1 cellular context compared by ENCODE assay signal in genomic region chr5:34915139-34915855, GRCh38.
TF ChIP-seq lines count a peak whose summit lies in the region.

A gene with protein sequence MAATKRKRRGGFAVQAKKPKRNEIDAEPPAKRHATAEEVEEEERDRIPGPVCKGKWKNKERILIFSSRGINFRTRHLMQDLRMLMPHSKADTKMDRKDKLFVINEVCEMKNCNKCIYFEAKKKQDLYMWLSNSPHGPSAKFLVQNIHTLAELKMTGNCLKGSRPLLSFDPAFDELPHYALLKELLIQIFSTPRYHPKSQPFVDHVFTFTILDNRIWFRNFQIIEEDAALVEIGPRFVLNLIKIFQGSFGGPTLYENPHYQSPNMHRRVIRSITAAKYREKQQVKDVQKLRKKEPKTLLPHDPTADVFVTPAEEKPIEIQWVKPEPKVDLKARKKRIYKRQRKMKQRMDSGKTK (plus strand): TSS chr5:34915711. CDS start chr5:34915739, 28 bp downstream.
A gene with protein sequence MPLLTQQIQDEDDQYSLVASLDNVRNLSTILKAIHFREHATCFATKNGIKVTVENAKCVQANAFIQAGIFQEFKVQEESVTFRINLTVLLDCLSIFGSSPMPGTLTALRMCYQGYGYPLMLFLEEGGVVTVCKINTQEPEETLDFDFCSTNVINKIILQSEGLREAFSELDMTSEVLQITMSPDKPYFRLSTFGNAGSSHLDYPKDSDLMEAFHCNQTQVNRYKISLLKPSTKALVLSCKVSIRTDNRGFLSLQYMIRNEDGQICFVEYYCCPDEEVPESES (minus strand): TSS chr5:34915504. CDS start chr5:34914892, 612 bp downstream.

TF ChIP-seq in K562, 482 proteins besides CTCF, POLR2A, EP300 and RAD21 (continued from another document and continues in another):
- TF ChIP-seq, protein P1, sequence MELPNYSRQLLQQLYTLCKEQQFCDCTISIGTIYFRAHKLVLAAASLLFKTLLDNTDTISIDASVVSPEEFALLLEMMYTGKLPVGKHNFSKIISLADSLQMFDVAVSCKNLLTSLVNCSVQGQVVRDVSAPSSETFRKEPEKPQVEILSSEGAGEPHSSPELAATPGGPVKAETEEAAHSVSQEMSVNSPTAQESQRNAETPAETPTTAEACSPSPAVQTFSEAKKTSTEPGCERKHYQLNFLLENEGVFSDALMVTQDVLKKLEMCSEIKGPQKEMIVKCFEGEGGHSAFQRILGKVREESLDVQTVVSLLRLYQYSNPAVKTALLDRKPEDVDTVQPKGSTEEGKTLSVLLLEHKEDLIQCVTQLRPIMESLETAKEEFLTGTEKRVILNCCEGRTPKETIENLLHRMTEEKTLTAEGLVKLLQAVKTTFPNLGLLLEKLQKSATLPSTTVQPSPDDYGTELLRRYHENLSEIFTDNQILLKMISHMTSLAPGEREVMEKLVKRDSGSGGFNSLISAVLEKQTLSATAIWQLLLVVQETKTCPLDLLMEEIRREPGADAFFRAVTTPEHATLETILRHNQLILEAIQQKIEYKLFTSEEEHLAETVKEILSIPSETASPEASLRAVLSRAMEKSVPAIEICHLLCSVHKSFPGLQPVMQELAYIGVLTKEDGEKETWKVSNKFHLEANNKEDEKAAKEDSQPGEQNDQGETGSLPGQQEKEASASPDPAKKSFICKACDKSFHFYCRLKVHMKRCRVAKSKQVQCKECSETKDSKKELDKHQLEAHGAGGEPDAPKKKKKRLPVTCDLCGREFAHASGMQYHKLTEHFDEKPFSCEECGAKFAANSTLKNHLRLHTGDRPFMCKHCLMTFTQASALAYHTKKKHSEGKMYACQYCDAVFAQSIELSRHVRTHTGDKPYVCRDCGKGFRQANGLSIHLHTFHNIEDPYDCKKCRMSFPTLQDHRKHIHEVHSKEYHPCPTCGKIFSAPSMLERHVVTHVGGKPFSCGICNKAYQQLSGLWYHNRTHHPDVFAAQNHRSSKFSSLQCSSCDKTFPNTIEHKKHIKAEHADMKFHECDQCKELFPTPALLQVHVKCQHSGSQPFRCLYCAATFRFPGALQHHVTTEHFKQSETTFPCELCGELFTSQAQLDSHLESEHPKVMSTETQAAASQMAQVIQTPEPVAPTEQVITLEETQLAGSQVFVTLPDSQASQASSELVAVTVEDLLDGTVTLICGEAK (IDR thresholded peaks at IDR 0.05): peak; percentile 98
- TF ChIP-seq, protein P1 (CRISPR knock-in tag; IDR thresholded peaks at IDR 0.05): no peak
- TF ChIP-seq, protein P2, sequence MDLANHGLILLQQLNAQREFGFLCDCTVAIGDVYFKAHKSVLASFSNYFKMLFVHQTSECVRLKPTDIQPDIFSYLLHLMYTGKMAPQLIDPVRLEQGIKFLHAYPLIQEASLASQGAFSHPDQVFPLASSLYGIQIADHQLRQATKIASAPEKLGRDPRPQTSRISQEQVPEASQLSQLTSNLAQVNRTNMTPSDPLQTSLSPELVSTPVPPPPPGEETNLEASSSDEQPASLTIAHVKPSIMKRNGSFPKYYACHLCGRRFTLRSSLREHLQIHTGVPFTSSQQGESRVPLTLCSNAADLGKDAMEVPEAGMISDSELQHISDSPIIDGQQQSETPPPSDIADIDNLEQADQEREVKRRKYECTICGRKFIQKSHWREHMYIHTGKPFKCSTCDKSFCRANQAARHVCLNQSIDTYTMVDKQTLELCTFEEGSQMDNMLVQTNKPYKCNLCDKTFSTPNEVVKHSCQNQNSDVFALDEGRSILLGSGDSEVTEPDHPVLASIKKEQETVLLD (IDR thresholded peaks at IDR 0.05): no peak
- TF ChIP-seq CREB1 (IDR thresholded peaks at IDR 0.05) (peak; percentile 72), CREB1 (CRISPR knock-in tag; IDR thresholded peaks at IDR 0.05) (peak; percentile 77; the same call in 1 of the 2 replicates), KDM2B (CRISPR knock-in tag; IDR thresholded peaks at IDR 0.05) (no peak), CBX8 (IDR thresholded peaks at IDR 0.05; ENCODE audit: borderline replicate concordance, extremely low read depth, low read depth, low read length, poor library complexity, severe bottlenecking) (no peak), NCOA1 (IDR thresholded peaks at IDR 0.05; ENCODE audit: low read depth) (peak; percentile 15; the same call in 1 of the 2 replicates), SMAD4 (CRISPR knock-in tag; conservative IDR thresholded peaks at IDR 0.05) (peak; percentile 89), KLF1 (tag; IDR thresholded peaks at IDR 0.05) (peak; percentile 86; the same call in 1 of the 2 replicates), HDGF (IDR thresholded peaks at IDR 0.05) (no peak), RBM34 (IDR thresholded peaks at IDR 0.05; ENCODE audit: borderline replicate concordance, insufficient read depth, low read length) (no peak), BHLHE40 (IDR thresholded peaks at IDR 0.05; ENCODE audit: low read length) (peak; percentile 93), RFX1 (IDR thresholded peaks at IDR 0.05) (no peak), ARID1B (IDR thresholded peaks at IDR 0.05) (peak; percentile 29), CBX5 (IDR thresholded peaks at IDR 0.05; ENCODE audit: borderline replicate concordance, low read depth) (0 out of 2 replicates have a peak, but pooled peaks have one; percentile 6), SP2 (IDR thresholded peaks at IDR 0.05; ENCODE audit: extremely low read depth, low read depth, low read length, poor library complexity, severe bottlenecking) (peak; percentile 98), MTA1 (IDR thresholded peaks at IDR 0.05; ENCODE audit: borderline replicate concordance) (peak; percentile 68; the same call in 1 of the 2 replicates), ZFP1 (CRISPR knock-in tag; IDR thresholded peaks at IDR 0.05) (no peak), OTX1 (CRISPR knock-in tag; IDR thresholded peaks at IDR 0.05) (peak; percentile 66; the same call in 1 of the 2 replicates), ZNF436 (CRISPR knock-in tag; IDR thresholded peaks at IDR 0.05) (no peak), ATF7 (IDR thresholded peaks at IDR 0.05) (peak; percentile 89), TFAM (CRISPR knock-in tag; conservative IDR thresholded peaks at IDR 0.05) (no peak), ZNF445 (CRISPR knock-in tag; IDR thresholded peaks at IDR 0.05; ENCODE audit: low read depth) (no peak), MEF2A (IDR thresholded peaks at IDR 0.05; ENCODE audit: control insufficient read depth, low read depth, low read length) (no peak), SUPT5H (IDR thresholded peaks at IDR 0.05) (peak; percentile 97), POLR2B (IDR thresholded peaks at IDR 0.05; ENCODE audit: low read depth, partially characterized antibody) (peak; percentile 81), SRF (CRISPR knock-in tag; IDR thresholded peaks at IDR 0.05) (peak in 1 of 2 experiments; percentile 57; a peak in 1 of 4 replicates), ZNF717 (CRISPR knock-in tag; IDR thresholded peaks at IDR 0.05) (0 out of 2 replicates have a peak, but pooled peaks have one; percentile 25), STAT5B (CRISPR knock-in tag; IDR thresholded peaks at IDR 0.05) (no peak), ZNF431 (CRISPR knock-in tag; IDR thresholded peaks at IDR 0.05) (peak; percentile 63; the same call in 1 of the 2 replicates), ATF2 (CRISPR knock-in tag; IDR thresholded peaks at IDR 0.05) (no peak), ZNF140 (CRISPR knock-in tag; IDR thresholded peaks at IDR 0.05) (no peak), YY1 (IDR thresholded peaks at IDR 0.05; ENCODE audit: borderline replicate concordance in 1 of 3, control insufficient read depth in 1 of 3, extremely low read depth in 1 of 3, insufficient read depth in 3 of 3, insufficient read length in 1 of 3, insufficient replicate concordance in 2 of 3, low read depth in 1 of 3, low read length in 2 of 3) (peak; percentile 94 to 98 (median 97)), MCM7 (IDR thresholded peaks at IDR 0.05) (no peak), TGIF2 (CRISPR knock-in tag; IDR thresholded peaks at IDR 0.05) (no peak), GTF2F1 (IDR thresholded peaks at IDR 0.05; ENCODE audit: low read depth, low read length) (0 out of 2 replicates have a peak, but pooled peaks have one; percentile 75), ZFPM2 (CRISPR knock-in tag; IDR thresholded peaks at IDR 0.05) (no peak), EZH2 (IDR thresholded peaks at IDR 0.05; ENCODE audit: borderline replicate concordance, low read depth, low read length) (no peak)
- TF ChIP-seq, protein P3, sequence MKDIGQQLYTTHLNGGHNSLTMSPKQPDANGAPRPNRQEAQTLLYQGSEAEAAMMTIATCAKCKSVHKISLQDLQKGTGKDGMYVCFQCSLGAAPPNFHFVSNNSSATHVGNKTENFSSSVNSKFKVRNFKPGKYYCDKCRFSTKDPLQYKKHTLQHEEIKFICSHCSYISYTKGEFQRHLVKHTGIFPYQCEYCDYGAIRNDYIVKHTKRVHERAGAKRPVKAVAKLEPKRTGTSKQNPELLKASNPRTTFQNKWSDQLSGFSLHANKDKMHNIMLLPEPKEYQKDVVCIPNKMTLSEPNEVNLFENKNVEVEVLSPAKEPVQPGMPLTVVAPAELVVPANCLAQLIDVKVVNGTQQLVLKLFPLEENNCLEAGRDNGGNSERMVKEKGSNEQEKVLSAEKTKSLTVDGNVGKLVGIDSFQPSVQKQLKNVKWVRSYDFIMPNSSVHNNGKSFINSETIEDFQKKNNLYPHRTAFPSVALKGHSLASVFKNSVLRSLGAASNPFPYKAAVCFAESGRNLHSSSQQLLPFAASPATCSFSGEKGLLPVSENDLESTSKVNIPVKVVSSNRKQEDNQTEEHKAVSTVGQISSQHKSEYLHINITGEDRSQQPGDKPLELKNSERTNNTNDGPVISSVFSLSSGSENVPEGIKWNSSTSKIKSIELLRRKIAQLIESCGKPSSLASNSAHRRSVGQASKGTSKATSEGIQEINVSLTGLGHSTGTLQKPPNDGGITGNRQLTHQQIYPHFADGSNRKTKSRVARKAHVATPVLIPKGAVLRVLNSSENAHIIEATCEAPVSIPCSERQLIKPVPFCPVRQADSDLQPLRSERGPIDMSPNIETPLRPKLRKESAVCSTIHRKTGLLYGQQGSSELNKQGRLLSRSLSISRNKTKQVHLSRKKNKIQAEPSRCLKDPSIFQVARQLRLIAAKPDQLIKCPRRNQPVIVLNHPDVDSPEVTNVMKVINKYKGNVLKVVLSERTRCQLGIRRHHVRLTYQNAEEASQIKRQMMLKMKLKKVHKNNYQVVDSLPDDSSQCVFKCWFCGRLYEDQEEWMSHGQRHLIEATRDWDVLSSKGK (CRISPR knock-in tag; IDR thresholded peaks at IDR 0.05): no peak
- TF ChIP-seq, protein P4, sequence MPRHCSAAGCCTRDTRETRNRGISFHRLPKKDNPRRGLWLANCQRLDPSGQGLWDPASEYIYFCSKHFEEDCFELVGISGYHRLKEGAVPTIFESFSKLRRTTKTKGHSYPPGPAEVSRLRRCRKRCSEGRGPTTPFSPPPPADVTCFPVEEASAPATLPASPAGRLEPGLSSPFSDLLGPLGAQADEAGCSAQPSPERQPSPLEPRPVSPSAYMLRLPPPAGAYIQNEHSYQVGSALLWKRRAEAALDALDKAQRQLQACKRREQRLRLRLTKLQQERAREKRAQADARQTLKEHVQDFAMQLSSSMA (CRISPR knock-in tag; IDR thresholded peaks at IDR 0.05): 0 out of 2 replicates have a peak, but pooled peaks have one; percentile 75
- TF ChIP-seq, protein P5, sequence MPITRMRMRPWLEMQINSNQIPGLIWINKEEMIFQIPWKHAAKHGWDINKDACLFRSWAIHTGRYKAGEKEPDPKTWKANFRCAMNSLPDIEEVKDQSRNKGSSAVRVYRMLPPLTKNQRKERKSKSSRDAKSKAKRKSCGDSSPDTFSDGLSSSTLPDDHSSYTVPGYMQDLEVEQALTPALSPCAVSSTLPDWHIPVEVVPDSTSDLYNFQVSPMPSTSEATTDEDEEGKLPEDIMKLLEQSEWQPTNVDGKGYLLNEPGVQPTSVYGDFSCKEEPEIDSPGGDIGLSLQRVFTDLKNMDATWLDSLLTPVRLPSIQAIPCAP (CRISPR knock-in tag; IDR thresholded peaks at IDR 0.05; ENCODE audit: borderline replicate concordance): no peak
